Comparison of ENCODE assay signal across 16 cellular contexts in genomic region chr5:130896636-130897035, GRCh38.
"Had no signal": no experiment of that assay in that cellular context is flagged by ENCODE, and none has a peak within 500 bp of the region (broad histone marks: within the 10 kb centered on the region; RNA-seq: fewer than 3 reads in every experiment).

No MANE protein-coding gene starts in this region.

- H3K4me1 Mint-ChIP-seq: activated CD4-positive, alpha-beta T cell treated with anti-CD3 and anti-CD28 coated beads, Interleukin-2, amount 10 ng/mL, durations not matched to agents 7 days and 5 days; activated naive CD8-positive, alpha-beta T cell treated with anti-CD3 and anti-CD28 coated beads for 36 hours; brain; central memory CD8-positive, alpha-beta T cell had no signal

- H3K4me3 ChIP-seq: sigmoid colon, spleen had no signal

- H3K27ac ChIP-seq: sigmoid colon, spleen had no signal

- H3K4me1 ChIP-seq: sigmoid colon, spleen had no signal

- H3K27me3 ChIP-seq: sigmoid colon, spleen had no signal

- DNase-seq: activated CD4-positive, alpha-beta T cell treated with anti-CD3 and anti-CD28 coated beads, Interleukin-2, amount 10 ng/mL, durations not matched to agents 7 days and 5 days; activated CD8-positive, alpha-beta memory T cell treated with anti-CD3 and anti-CD28 coated beads for 24 hours; activated naive CD8-positive, alpha-beta T cell treated with anti-CD3 and anti-CD28 coated beads for 36 hours; amygdala; effector memory CD4-positive, alpha-beta T cell; foreskin melanocyte; head of caudate nucleus; kidney glomerular epithelial cell; mesendoderm; nephron progenitor cell; sigmoid colon; spleen; stimulated activated CD4-positive, alpha-beta T cell treated with anti-CD3 and anti-CD28 coated beads, Interleukin-1b, Interleukin-23, amount 100 ng/mL, for 48 hours; T-helper 2 cell had no signal

- H3K36me3 ChIP-seq: sigmoid colon, spleen had no signal

- H3K9me3 ChIP-seq: spleen had no signal

- H3K27ac Mint-ChIP-seq: activated CD4-positive, alpha-beta T cell treated with anti-CD3 and anti-CD28 coated beads, Interleukin-2, amount 10 ng/mL, durations not matched to agents 7 days and 5 days; activated naive CD8-positive, alpha-beta T cell treated with anti-CD3 and anti-CD28 coated beads for 36 hours; brain; nephron progenitor cell had no signal

- H3K9me3 Mint-ChIP-seq: activated CD4-positive, alpha-beta T cell treated with anti-CD3 and anti-CD28 coated beads, Interleukin-2, amount 10 ng/mL, durations not matched to agents 7 days and 5 days had no signal

- H3K36me3 Mint-ChIP-seq: activated naive CD8-positive, alpha-beta T cell treated with anti-CD3 and anti-CD28 coated beads for 36 hours; brain had no signal

- H3K4me3 Mint-ChIP-seq: activated CD4-positive, alpha-beta T cell treated with anti-CD3 and anti-CD28 coated beads, Interleukin-2, amount 10 ng/mL, durations not matched to agents 7 days and 5 days; activated naive CD8-positive, alpha-beta T cell treated with anti-CD3 and anti-CD28 coated beads for 36 hours; brain; central memory CD8-positive, alpha-beta T cell; nephron progenitor cell had no signal
